ENCODE assay signal across 19 cellular contexts in genomic region chr20:58450259-58450658, GRCh38.
DNase-seq lines count a peak whose midpoint lies in the region; ATAC-seq and TF ChIP-seq lines count a peak whose summit lies in the region.
"Had no signal": no experiment of that assay in that cellular context is flagged by ENCODE, and none has a peak within 500 bp of the region (broad histone marks: within the 10 kb centered on the region; RNA-seq: fewer than 3 reads in every experiment).

No MANE protein-coding gene starts in this region.

- no peak overlapping the region for H3K4me3 ChIP-seq in smooth muscle cell
- H3K4me3 ChIP-seq: heart right ventricle, SJSA1, transverse colon had no signal

- peaks cover 4% of the 10 kb centered on the region for H3K4me1 ChIP-seq in smooth muscle cell (ENCODE audit: low read depth)
- H3K4me1 ChIP-seq: SJSA1 had no signal

- H3K79me2 ChIP-seq in smooth muscle cell (ENCODE audit: low read depth), result no peaks in the 10 kb centered on the region

- TF ChIP-seq CTCF in type B pancreatic cell (conservative IDR thresholded peaks at IDR 0.05), result no peak
- TF ChIP-seq CTCF in smooth muscle cell (IDR thresholded peaks at IDR 0.05; ENCODE audit: borderline replicate concordance, insufficient read depth, poor library complexity, severe bottlenecking), result no peak

- H3K36me3 ChIP-seq in smooth muscle cell (ENCODE audit: low read depth), result no peaks in the 10 kb centered on the region
- H3K36me3 ChIP-seq: transverse colon had no signal

- peaks cover 6% of the 10 kb centered on the region for H3K4me1 Mint-ChIP-seq in type B pancreatic cell (ENCODE audit: unreplicated experiment)

- H3K27ac Mint-ChIP-seq in type B pancreatic cell, result no peak overlapping the region
- H3K27ac Mint-ChIP-seq: activated naive CD4-positive, alpha-beta T cell treated with anti-CD3 and anti-CD28 coated beads, Interleukin-2, amount 50 U/mL, for 72 hours; progenitor cell of endocrine pancreas had no signal

- no peaks in the 10 kb centered on the region for H3K27me3 ChIP-seq in smooth muscle cell (ENCODE audit: low read depth)
- H3K27me3 ChIP-seq: heart right ventricle, SJSA1, transverse colon had no signal

- H3K4me2 ChIP-seq in smooth muscle cell, result no peak overlapping the region

- no peak overlapping the region for H2AFZ ChIP-seq in smooth muscle cell (ENCODE audit: low read depth)

- DNase-seq in EH (ENCODE audit: low read depth) (peak; percentile 56), amniotic epithelial cell (ENCODE audit: low read depth) (peak; percentile 65), type B pancreatic cell (ENCODE audit: extremely low spot score, unreplicated experiment) (no peak), DMS79 (lab: John Stamatoyannopoulos, UW) (no peak), LoVo (ENCODE audit: low spot score) (no peak), smooth muscle cell (lab: John Stamatoyannopoulos, UW; ENCODE audit: unreplicated experiment) (no peak)
- DNase-seq: activated CD8-positive, alpha-beta memory T cell treated with anti-CD3 and anti-CD28 coated beads, Interleukin-2, amount 50 U/mL, for 48 hours; heart right ventricle; Kasumi-1; kidney glomerular epithelial cell; NCI-H187; transverse colon; WERI-Rb-1 had no signal

- no peaks in the 10 kb centered on the region for H3K9me3 ChIP-seq in smooth muscle cell (replicated peaks; ENCODE audit: low read depth)
- H3K9me3 ChIP-seq: SJSA1, transverse colon had no signal

- no peak overlapping the region for H3K27ac ChIP-seq in smooth muscle cell (ENCODE audit: low read depth)
- H3K27ac ChIP-seq: heart right ventricle, SJSA1, transverse colon, WERI-Rb-1 had no signal

- no peaks in the 10 kb centered on the region for H3K27me3 Mint-ChIP-seq in type B pancreatic cell
- H3K27me3 Mint-ChIP-seq: central memory CD8-positive, alpha-beta T cell; progenitor cell of endocrine pancreas had no signal

- ATAC-seq in GM19035 (IDR thresholded peaks at IDR 0.05; ENCODE audit: unreplicated experiment) (peak; percentile 63), HG03045 (IDR thresholded peaks at IDR 0.05; ENCODE audit: unreplicated experiment) (peak; percentile 45)
- ATAC-seq: activated naive CD4-positive, alpha-beta T cell treated with anti-CD3 and anti-CD28 coated beads, Interleukin-2, amount 50 U/mL, for 72 hours; heart right ventricle had no signal

- 92% methylated on average over 10 of the region's 10 CpGs for WGBS in smooth muscle cell (ENCODE audit: low lambda C conversion rate)

- peaks cover 12% of the 10 kb centered on the region for H3K9me3 Mint-ChIP-seq in type B pancreatic cell

- no peak overlapping the region for H3K9ac ChIP-seq in smooth muscle cell (ENCODE audit: low read depth)

- no peak overlapping the region for H3K4me3 Mint-ChIP-seq in type B pancreatic cell
- H3K4me3 Mint-ChIP-seq: central memory CD8-positive, alpha-beta T cell had no signal

- H3K36me3 Mint-ChIP-seq in type B pancreatic cell, result peaks cover 17% of the 10 kb centered on the region

- H4K20me1 ChIP-seq in smooth muscle cell (ENCODE audit: low read depth), result peaks cover 21% of the 10 kb centered on the region

- H3F3A ChIP-seq in smooth muscle cell (ENCODE audit: low read depth), result no peaks in the 10 kb centered on the region

Comparison
In these comparisons a context has a peak if more than half of its experiments do, and no peak if none do; other contexts are left out.
1. DNase-seq: peak in EH (single experiment) and amniotic epithelial cell (single experiment); none in type B pancreatic cell (single experiment), DMS79 (single experiment), LoVo (single experiment) and smooth muscle cell (single experiment).